Comparison of ENCODE assay signal across 8 cellular contexts in genomic region chr7:30276203-30276900, GRCh38. TPM values are rescaled to one million over a fixed set of nuclear protein-coding genes. Genes with fewer than 3 reads are reported as not detected.
DNase-seq lines count a peak whose midpoint lies in the region; ATAC-seq and TF ChIP-seq lines count a peak whose summit lies in the region.

No MANE protein-coding gene starts in this region.

- H3K9me3 ChIP-seq in MG63 (no peaks in the 10 kb centered on the region), mammary epithelial cell (replicated peaks; ENCODE audit: insufficient read depth, low read length) (no peaks in the 10 kb centered on the region)

- no peak overlapping the region for H3K4me2 ChIP-seq in mammary epithelial cell (ENCODE audit: insufficient read depth, low read depth, low read length)

- WGBS in mammary epithelial cell (ENCODE audit: low coverage, missing lambda C conversion rate): 85% methylated on average over 8 of the region's 9 CpGs

- peak; percentile 68 to 76 for TF ChIP-seq CTCF in mammary epithelial cell (conservative IDR thresholded peaks at IDR 0.05 in 1 of 2, IDR thresholded peaks at IDR 0.05 in 1 of 2; ENCODE audit: extremely low read depth in 1 of 2, insufficient read depth in 1 of 2, low read depth in 1 of 2, low read length in 2 of 2)
- peak; percentile 63 for TF ChIP-seq CTCF in kidney epithelial cell (IDR thresholded peaks at IDR 0.05; ENCODE audit: insufficient read depth, low read length, poor library complexity, severe bottlenecking)

- no peaks in the 10 kb centered on the region for H3K4me1 ChIP-seq in mammary epithelial cell (ENCODE audit: insufficient read depth, low read length)

- peak; percentile 44 to 56 for DNase-seq in AML-193 (lab: John Stamatoyannopoulos, UW)
- peak; percentile 6 for DNase-seq in MG63
- peak; percentile 23 for DNase-seq in T-helper 9 cell
- peak; percentile 39 for DNase-seq in mammary epithelial cell
- no peak for DNase-seq in kidney epithelial cell (ENCODE audit: low read depth)
- peak; percentile 7 to 17 (median 15) for DNase-seq in stimulated activated CD4-positive, alpha-beta T cell treated with anti-CD3 and anti-CD28 coated beads, TNF-alpha, amount 100 ng/mL, for 1 hour (ENCODE audit: low read depth in 3 of 3, low spot score in 1 of 3)

- no peak overlapping the region for H3K4me3 ChIP-seq in MG63
- H3K4me3 ChIP-seq in mammary epithelial cell (replicated peaks in 1 of 3; ENCODE audit: insufficient read depth in 1 of 3, low read depth in 2 of 3, low read length in 3 of 3): no peak overlapping the region
- no peak overlapping the region for H3K4me3 ChIP-seq in kidney epithelial cell (ENCODE audit: low read depth, low read length)

- no peak overlapping the region for H3K27ac ChIP-seq in mammary epithelial cell (ENCODE audit: insufficient read depth, low read depth, low read length)

- dilution Hi-C loops in mammary epithelial cell (cut with HindIII; ENCODE audit: low sequenced_read_pairs): no loop called here

- no peaks in the 10 kb centered on the region for H4K20me1 ChIP-seq in mammary epithelial cell (ENCODE audit: insufficient read depth, low read length)

- H2AFZ ChIP-seq in mammary epithelial cell (ENCODE audit: low read depth, low read length): no peak overlapping the region

- no peak overlapping the region for H3K9ac ChIP-seq in mammary epithelial cell (ENCODE audit: insufficient read depth, low read length)

- CTCF ChIA-PET in mammary epithelial cell (lab: Charles Lee; ENCODE audit: low non-redundant PET): interaction anchor here (0.6 to 1.0 kb wide), 7 partner anchors 112 to 461 kb away, joined by 4 to 15 read pairs (median 6); no protein-coding TSS in a partner anchor

- H3K36me3 ChIP-seq in MG63 (no peaks in the 10 kb centered on the region), mammary epithelial cell (ENCODE audit: insufficient read depth, low read length) (no peaks in the 10 kb centered on the region), kidney epithelial cell (ENCODE audit: control insufficient read depth, insufficient read depth, low read length) (no peaks in the 10 kb centered on the region)

- BruUV-seq in mammary epithelial cell (replicated peaks; lab: Mats Ljungman, UMichigan): no TSS peak

- peak; percentile 69 for ATAC-seq in GM18868 (IDR thresholded peaks at IDR 0.05; ENCODE audit: unreplicated experiment)
- no peak for ATAC-seq in GM19455 (IDR thresholded peaks at IDR 0.05; ENCODE audit: unreplicated experiment)

- no peaks in the 10 kb centered on the region for H3K27me3 ChIP-seq in MG63
- H3K27me3 ChIP-seq in mammary epithelial cell (ENCODE audit: insufficient read depth, low read length): no peaks in the 10 kb centered on the region
- no peaks in the 10 kb centered on the region for H3K27me3 ChIP-seq in kidney epithelial cell (ENCODE audit: control insufficient read depth, insufficient read depth, low read length)

- intact Hi-C loops in mammary epithelial cell (cut with micrococcal nuclease): loop anchor here (1.0 to 10.0 kb wide), 7 partner anchors 76 to 698 kb away; partner anchors contain the start of gene GGCT

- no peaks in the 10 kb centered on the region for H3K79me2 ChIP-seq in mammary epithelial cell (ENCODE audit: insufficient read depth, low read length)

- in situ Hi-C loops in mammary epithelial cell (cut with MboI; ENCODE audit: low sequenced_read_pairs in 2 of 2): loop anchor here in 1 of 2 donors (10.0 kb wide), 1 partner anchor 288 kb away; no protein-coding TSS in a partner anchor

RNA-seq across cellular contexts. Expression of gene ZNRF2, which starts 8.0 kb away (rescaled TPM):
- total RNA-seq in MG63 (2014; rRNA removed; shearing (Covaris generic); ENCODE audit: low replicate concordance): 9.1 and 11.4 TPM in 2 replicates
- total RNA-seq in mammary epithelial cell (10 to 100 TPM; 13.1 to 32.3 TPM), kidney epithelial cell (11.0 and 11.2 TPM in 2 replicates)
- 4.3 TPM for polyA plus RNA-seq in mammary epithelial cell
- polyA minus RNA-seq in mammary epithelial cell: 1.4 TPM
